In the genomic region with DNA sequence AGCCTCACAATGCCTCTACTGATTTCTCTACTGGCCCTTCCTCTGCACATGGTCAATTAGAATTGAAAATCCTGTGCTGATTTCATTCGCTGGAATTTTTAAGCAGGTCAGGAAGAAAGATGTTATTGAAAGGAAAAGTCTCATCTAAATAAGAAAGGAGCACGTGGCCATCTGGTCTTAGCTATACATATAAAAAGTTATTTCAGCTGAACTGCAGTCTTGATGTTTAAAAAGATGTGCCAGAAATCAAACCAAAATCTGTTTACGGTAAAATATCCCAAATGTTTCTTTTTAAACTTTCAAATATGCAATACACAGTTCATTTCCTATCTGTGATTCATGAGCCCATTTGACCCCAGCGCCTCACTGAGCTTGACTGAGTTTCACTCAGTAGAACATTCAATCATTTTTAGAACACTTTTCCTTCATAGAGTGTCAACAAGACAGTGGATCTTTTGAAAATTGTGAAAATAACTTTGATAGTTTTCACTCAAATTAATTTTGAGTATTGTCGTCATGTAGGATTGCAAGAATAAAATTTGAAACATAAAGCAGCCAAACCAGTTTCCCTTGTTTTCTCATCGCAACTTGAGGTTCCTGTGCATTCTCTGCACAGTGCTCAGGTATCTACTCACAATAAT, we compare ENCODE assay signal across 10 cellular contexts.
DNase-seq lines count a peak whose midpoint lies in the region; ATAC-seq lines count a peak whose summit lies in the region.
"Had no signal": no experiment of that assay in that cellular context is flagged by ENCODE, and none has a peak within 500 bp of the region (broad histone marks: within the 10 kb centered on the region; RNA-seq: fewer than 3 reads in every experiment).

No MANE protein-coding gene starts in this region.

- H3K27me3 Mint-ChIP-seq in activated naive CD8-positive, alpha-beta T cell treated with anti-CD3 and anti-CD28 coated beads, Interleukin-2, amount 10 ng/mL, durations not matched to agents 7 days and 5 days = no peaks in the 10 kb centered on the region

- POLR2A ChIA-PET in activated naive CD8-positive, alpha-beta T cell treated with anti-CD3 and anti-CD28 coated beads, Interleukin-2, amount 10 ng/mL, durations not matched to agents 7 days and 5 days (lab: Charles Lee) = interaction anchor here (1.0 to 1.3 kb wide), 3 partner anchors 12 to 237 kb away, joined by 3 to 4 read pairs (median 4); no protein-coding TSS in a partner anchor

- peak overlapping the region; percentile 37 for H3K9ac ChIP-seq in Karpas-422 (ENCODE audit: low read length)

- H3K27me3 ChIP-seq in Karpas-422 (ENCODE audit: low read length) = no peaks in the 10 kb centered on the region
- H3K27me3 ChIP-seq: cardiac muscle cell had no signal

- H3K27ac ChIP-seq in Karpas-422 (ENCODE audit: low read length) = peak overlapping the region; percentile 44
- H3K27ac ChIP-seq: cardiac muscle cell had no signal

- peak overlapping the region; percentile 85 for H3K4me2 ChIP-seq in Karpas-422 (ENCODE audit: low read depth, low read length, poor library complexity, severe bottlenecking)

- DNase-seq in COLO668 (lab: John Stamatoyannopoulos, UW; ENCODE audit: unreplicated experiment) = peak; percentile 26
- DNase-seq in Karpas-422 = peak; percentile 51
- no peak for DNase-seq in activated naive CD8-positive, alpha-beta T cell treated with anti-CD3 and anti-CD28 coated beads, Interleukin-2, amount 10 ng/mL, durations not matched to agents 7 days and 5 days
- DNase-seq in medulla oblongata (ENCODE audit: extremely low spot score) = peak; percentile 72
- DNase-seq in NCI-H1436 (lab: John Stamatoyannopoulos, UW) = no peak
- DNase-seq in mesenteric fat pad (ENCODE audit: low spot score) = no peak
- DNase-seq in NCI-H774 (lab: John Stamatoyannopoulos, UW) = no peak
- DNase-seq: NCI-H2029 had no signal

- peaks cover 19% of the 10 kb centered on the region for H3K36me3 Mint-ChIP-seq in activated naive CD8-positive, alpha-beta T cell treated with anti-CD3 and anti-CD28 coated beads, Interleukin-2, amount 10 ng/mL, durations not matched to agents 7 days and 5 days

- H3K27ac Mint-ChIP-seq in activated naive CD8-positive, alpha-beta T cell treated with anti-CD3 and anti-CD28 coated beads, Interleukin-2, amount 10 ng/mL, durations not matched to agents 7 days and 5 days = peak overlapping the region; percentile 87

- peaks cover 32% of the 10 kb centered on the region for H3K4me1 Mint-ChIP-seq in activated naive CD8-positive, alpha-beta T cell treated with anti-CD3 and anti-CD28 coated beads, Interleukin-2, amount 10 ng/mL, durations not matched to agents 7 days and 5 days

- H3K9me2 ChIP-seq in Karpas-422 (replicated peaks; ENCODE audit: insufficient read depth, low read length) = no peaks in the 10 kb centered on the region

- H3K4me3 Mint-ChIP-seq in activated naive CD8-positive, alpha-beta T cell treated with anti-CD3 and anti-CD28 coated beads, Interleukin-2, amount 10 ng/mL, durations not matched to agents 7 days and 5 days = peak overlapping the region; percentile 93

- no peaks in the 10 kb centered on the region for H3K9me3 Mint-ChIP-seq in activated naive CD8-positive, alpha-beta T cell treated with anti-CD3 and anti-CD28 coated beads, Interleukin-2, amount 10 ng/mL, durations not matched to agents 7 days and 5 days

- peak overlapping the region; percentile 49 for H3K4me3 ChIP-seq in Karpas-422 (ENCODE audit: low read length)
- H3K4me3 ChIP-seq: cardiac muscle cell had no signal

- peaks cover 90% of the 10 kb centered on the region for H3K79me2 ChIP-seq in Karpas-422 (ENCODE audit: low read length)

- ATAC-seq in activated naive CD8-positive, alpha-beta T cell treated with anti-CD3 and anti-CD28 coated beads, Interleukin-2, amount 10 ng/mL, durations not matched to agents 7 days and 5 days (ENCODE audit: low read depth) = no peak
- ATAC-seq in GM19351 (IDR thresholded peaks at IDR 0.05; ENCODE audit: unreplicated experiment) = no peak

- H3K4me1 ChIP-seq in Karpas-422 (ENCODE audit: low read length) = peaks cover 77% of the 10 kb centered on the region

- H4K20me1 ChIP-seq in Karpas-422 (ENCODE audit: insufficient read depth, low read depth, low read length) = no peaks in the 10 kb centered on the region

- H2AFZ ChIP-seq in Karpas-422 (ENCODE audit: low read length) = no peak overlapping the region

- peaks cover under 1% of the 10 kb centered on the region; the same call in 1 of the 2 replicates for H3K36me3 ChIP-seq in Karpas-422 (ENCODE audit: insufficient read depth, low read length)
- H3K36me3 ChIP-seq: cardiac muscle cell had no signal

- H3K9me3 ChIP-seq in Karpas-422 (ENCODE audit: low read length) = no peaks in the 10 kb centered on the region

Comparison
In these comparisons a context has a peak if more than half of its experiments do, and no peak if none do; other contexts are left out.
1. DNase-seq: peak in COLO668 (single experiment), Karpas-422 (single experiment) and medulla oblongata (single experiment); none in activated naive CD8-positive, alpha-beta T cell treated with anti-CD3 and anti-CD28 coated beads, Interleukin-2, amount 10 ng/mL, durations not matched to agents 7 days and 5 days (single experiment), NCI-H1436 (single experiment), mesenteric fat pad (single experiment) and NCI-H774 (single experiment).